Comparison of ENCODE assay signal across 30 cellular contexts in the genomic region with DNA sequence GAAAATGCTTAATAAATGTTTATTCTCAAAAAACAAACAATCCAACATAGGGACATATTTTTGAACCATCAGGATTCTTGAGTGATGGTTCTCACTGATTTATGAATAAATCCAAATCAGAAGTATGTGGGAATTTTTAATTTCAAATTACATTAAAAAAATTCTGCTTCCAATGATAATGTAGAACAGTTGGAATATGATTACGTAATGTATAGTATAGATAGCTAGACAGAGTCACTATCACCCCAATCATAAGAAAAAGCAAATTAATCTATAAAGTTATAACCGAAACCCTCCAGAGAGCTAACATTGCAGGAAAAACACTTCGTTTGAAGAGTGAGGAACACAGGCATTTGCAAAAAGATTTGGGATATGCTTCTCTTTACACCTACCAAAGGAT.
"Had no signal": no experiment of that assay in that cellular context is flagged by ENCODE, and none has a peak within 500 bp of the region (broad histone marks: within the 10 kb centered on the region; RNA-seq: fewer than 3 reads in every experiment).

No MANE protein-coding gene starts in this region.

- H3K9me3 ChIP-seq: Peyer's patch, SK-N-SH had no signal

- H3K36me3 ChIP-seq: Peyer's patch, SJSA1 had no signal

- H3K4me2 ChIP-seq: SK-N-SH had no signal

- H3K9ac ChIP-seq: KMS-11, SK-N-SH had no signal

- H3K27ac ChIP-seq: Peyer's patch, SJSA1 had no signal

- ATAC-seq: PC-3, T-cell had no signal

- H3K4me3 ChIP-seq: Peyer's patch, SJSA1 had no signal

- H3K27me3 ChIP-seq: Peyer's patch, SJSA1 had no signal

- DNase-seq: Karpas-422, MM.1S, MV-4-11, NCI-H1092, NCI-H1105, NCI-H1417 treated with DMSO at 0.1 percent for 48 hours, NCI-H1436 treated with DMSO at 0.1 percent for 48 hours, NCI-H1694 treated with DMSO at 0.1 percent for 48 hours, NCI-H187 treated with DMSO at 0.1 percent for 48 hours, NCI-H2029, NCI-H2081, NCI-H2171 treated with DMSO at 0.1 percent for 48 hours, NCI-H2227 treated with DMSO at 0.1 percent for 48 hours, NCI-H345, NCI-H446, NCI-H510A treated with DMSO at 0.1 percent for 48 hours, NCI-H524 treated with DMSO at 0.1 percent for 48 hours, NCI-H69, NCI-H748 treated with DMSO at 0.1 percent for 48 hours, NCI-H82, OCI-M1, PC-3, Peyer's patch, Right ventricle myocardium superior, RPMI8226, SHP77 treated with DMSO at 0.1 percent for 48 hours, SK-N-SH, T-cell had no signal

- H3K9me2 ChIP-seq: SK-N-SH had no signal

- H3K4me1 ChIP-seq: Peyer's patch, SJSA1 had no signal
